ENCODE assay signal across 15 cellular contexts in the genomic region with DNA sequence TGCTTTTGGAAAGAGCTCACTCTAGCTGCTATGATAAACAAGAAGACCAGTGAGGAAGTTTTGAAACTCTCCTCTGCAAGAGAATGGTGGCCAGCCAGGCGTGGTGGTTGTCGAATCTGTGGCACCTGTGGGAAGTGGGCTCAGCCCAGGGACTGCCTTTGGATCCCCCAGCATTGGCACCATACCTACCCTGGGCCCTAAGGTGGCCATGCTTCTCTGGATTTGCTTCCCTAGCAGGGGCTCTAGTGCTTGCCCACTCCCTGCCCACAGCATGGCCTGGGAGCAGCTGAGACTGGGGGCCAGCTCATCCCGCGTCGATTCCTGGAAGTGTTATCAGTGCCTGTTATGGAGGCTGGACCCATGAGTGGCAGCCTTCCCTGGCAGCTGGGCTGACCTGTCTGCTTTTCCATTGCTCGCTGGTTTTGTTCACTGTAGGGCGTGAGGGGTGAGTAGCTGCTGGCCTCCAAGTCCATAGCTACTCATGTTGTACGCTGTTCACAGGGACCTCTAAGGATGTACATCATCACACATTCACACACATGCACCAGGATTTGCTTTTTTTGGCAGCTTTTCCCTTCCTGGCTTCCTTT. TPM values are rescaled to one million over a fixed set of nuclear protein-coding genes. Genes with fewer than 3 reads are reported as not detected.
DNase-seq lines count a peak whose midpoint lies in the region; ATAC-seq, FAIRE-seq and TF ChIP-seq lines count a peak whose summit lies in the region.
"Had no signal": no experiment of that assay in that cellular context is flagged by ENCODE, and none has a peak within 500 bp of the region (broad histone marks: within the 10 kb centered on the region; RNA-seq: fewer than 3 reads in every experiment).

No MANE protein-coding gene starts in this region.

- TF ChIP-seq EP300 in upper lobe of left lung (IDR thresholded peaks at IDR 0.05) = no peak

- H3K36me3 ChIP-seq in right atrium auricular region (no peaks in the 10 kb centered on the region), upper lobe of left lung (no peaks in the 10 kb centered on the region)
- H3K36me3 ChIP-seq: esophagus squamous epithelium, pancreas, thoracic aorta had no signal

- H3K27ac ChIP-seq in right atrium auricular region (peak overlapping the region; percentile 93 to 99), adipose tissue (ENCODE audit: low read depth, low read length) (peak overlapping the region; percentile 9), upper lobe of left lung (peak overlapping the region; percentile 74 to 97 (median 96))
- H3K27ac ChIP-seq: pancreas had no signal

- TF ChIP-seq CTCF in right atrium auricular region (IDR thresholded peaks at IDR 0.05) (no peak), upper lobe of left lung (IDR thresholded peaks at IDR 0.05) (no peak)

- no peak for ATAC-seq in Right ventricle myocardium inferior
- ATAC-seq in upper lobe of left lung (ENCODE audit: low FRiP score in 2 of 2) = no peak
- ATAC-seq in HG03196 (IDR thresholded peaks at IDR 0.05; ENCODE audit: unreplicated experiment) = no peak
- ATAC-seq: pancreas had no signal

- peaks cover 0 to 44% of the 10 kb centered on the region in 2 donors for H3K4me1 ChIP-seq in right atrium auricular region
- H3K4me1 ChIP-seq in upper lobe of left lung = peaks cover 15 to 23% (median 18%) of the 10 kb centered on the region in 4 donors

- intact Hi-C loops in Right ventricle myocardium inferior (cut with DNase I) = loop anchor here (10.0 kb wide), 2 partner anchors 62 to 198 kb away; a partner anchor contains a TSS

- H3K4me3 ChIP-seq in right atrium auricular region = no peak overlapping the region
- H3K4me3 ChIP-seq in upper lobe of left lung = peak overlapping the region in 1 of 4 donors; percentile 53
- H3K4me3 ChIP-seq: pancreas had no signal

- no peak for FAIRE-seq in GM12892 (lab: Jason Lieb, UNC)
- FAIRE-seq: colon, pancreas had no signal

- WGBS in adipose tissue, 3 donors = 72 to 81% (median 75%) methylated on average over 8 of the region's 8 CpGs
- WGBS in upper lobe of left lung, 2 donors = 81 to 83% methylated on average over 5 to 7 of the region's 8 CpGs

- no peak for DNase-seq in right atrium auricular region (ENCODE audit: low spot score)
- no peak for DNase-seq in Right ventricle myocardium inferior (ENCODE audit: missing footprints)
- DNase-seq in iris pigment epithelial cell (ENCODE audit: low read depth) = peak; percentile 41
- DNase-seq in upper lobe of left lung = no peak
- DNase-seq in stimulated activated CD4-positive, alpha-beta T cell treated with anti-CD3 and anti-CD28 coated beads, Interleukin-15, amount 100 ng/mL, for 24 hours = no peak
- DNase-seq in GM12892 (ENCODE audit: insufficient read length) = no peak
- DNase-seq: activated B cell treated with CpG ODN at 0.5 μM for 24 hours, esophagus squamous epithelium, NCI-H1048, NCI-H2227 treated with DMSO at 0.1 percent for 48 hours, pancreas had no signal

- H3K27me3 ChIP-seq in right atrium auricular region (no peaks in the 10 kb centered on the region), upper lobe of left lung (no peaks in the 10 kb centered on the region)
- H3K27me3 ChIP-seq: pancreas had no signal

- H3K9me3 ChIP-seq in right atrium auricular region (no peaks in the 10 kb centered on the region), upper lobe of left lung (no peaks in the 10 kb centered on the region)
- H3K9me3 ChIP-seq: esophagus squamous epithelium, pancreas, thoracic aorta had no signal

- TF ChIP-seq POLR2A in upper lobe of left lung (IDR thresholded peaks at IDR 0.05) (no peak), GM12892 (IDR thresholded peaks at IDR 0.05; ENCODE audit: low read depth, low read length) (no peak)

RNA-seq across cellular contexts. Expression of a gene that starts 2.3 kb away (rescaled TPM):
- total RNA-seq in right atrium auricular region (1 to 10 TPM; 1.5 to 2.8 TPM), Right ventricle myocardium inferior (0.57 TPM), upper lobe of left lung (10 to 100 TPM in 2 of 6 donors, 1 to 10 TPM in 4; 3.9 to 17.8 (median 8.1) TPM)
- polyA plus RNA-seq in adipose tissue = 1 to 10 TPM in 2 of 3 donors, under 1 TPM in 1; 0.23 to 3.0 (median 2.0) TPM
- not detected for polyA plus RNA-seq in GM12892 (2012; ENCODE audit: missing spikeins)
- total RNA-seq: activated B cell treated with CpG ODN at 0.5 μM for 24 hours had no signal

RNA-seq across cellular contexts. Expression of a gene that starts 39.0 kb away (rescaled TPM):
- total RNA-seq in right atrium auricular region (10 to 100 TPM; 13.4 to 96.7 TPM), Right ventricle myocardium inferior (5.4 TPM), upper lobe of left lung (10 to 100 TPM in 4 of 6 donors, 1 to 10 TPM in 2; 3.3 to 14.2 (median 10.6) TPM)
- 10 to 100 TPM in 2 of 3 donors, 1 to 10 TPM in 1; 2.2 to 39.4 (median 17.5) TPM for polyA plus RNA-seq in adipose tissue
- 2.9 TPM for polyA plus RNA-seq in GM12892 (2012; ENCODE audit: missing spikeins)
- total RNA-seq: activated B cell treated with CpG ODN at 0.5 μM for 24 hours had no signal

Comparison
In these comparisons a context has a peak if more than half of its experiments do, and no peak if none do; other contexts are left out.
1. H3K27ac ChIP-seq: peak in every context shown above with its lines; median percentile 96 in right atrium auricular region; 96 in upper lobe of left lung; 9 in adipose tissue.